ENCODE assay signal across 8 cellular contexts in genomic region chr16:73058616-73059409, GRCh38.
A peak's percentile ranks its signal among the peaks of the same experiment; 100 is the strongest.
DNase-seq lines count a peak whose midpoint lies in the region; ATAC-seq lines count a peak whose summit lies in the region.

No MANE protein-coding gene starts in this region.

- peak; percentile 26 for ATAC-seq in GM19397 (IDR thresholded peaks at IDR 0.05; ENCODE audit: unreplicated experiment)

- H3K4me1 ChIP-seq in endocrine pancreas (ENCODE audit: control insufficient read depth, insufficient read depth, low read length): peaks cover 12% of the 10 kb centered on the region
- peaks cover 35% of the 10 kb centered on the region for H3K4me1 ChIP-seq in mucosa of stomach (ENCODE audit: control insufficient read depth, insufficient read depth, low read length)

- peak overlapping the region; percentile 85 for H3K9ac ChIP-seq in endocrine pancreas (ENCODE audit: control insufficient read depth, insufficient read depth, low read length)
- peak overlapping the region; percentile 65 for H3K9ac ChIP-seq in mucosa of stomach (ENCODE audit: low read length)

- H3K36me3 ChIP-seq in endocrine pancreas (ENCODE audit: control insufficient read depth, insufficient read depth, low read length) (no peaks in the 10 kb centered on the region), mucosa of stomach (ENCODE audit: control insufficient read depth, insufficient read depth, low read length) (no peaks in the 10 kb centered on the region)

- DNase-seq in DMS 273 treated with DMSO at 0.1 percent for 48 hours (lab: John Stamatoyannopoulos, UW) (peak; percentile 23), HK-2 (ENCODE audit: unreplicated experiment) (peak; percentile 59), SHP77 treated with DMSO at 0.1 percent for 48 hours (lab: John Stamatoyannopoulos, UW) (peak; percentile 39), activated gamma-delta T cell (lab: John Stamatoyannopoulos, UW) (no peak), GDM1 (lab: John Stamatoyannopoulos, UW) (no peak)

- H3K4me3 ChIP-seq in endocrine pancreas (ENCODE audit: control insufficient read depth, insufficient read depth, low read length) (peak overlapping the region; percentile 86), mucosa of stomach (ENCODE audit: low read length) (peak overlapping the region; percentile 63)

- H3K9me3 ChIP-seq in endocrine pancreas (ENCODE audit: control insufficient read depth, low read length) (no peaks in the 10 kb centered on the region), mucosa of stomach (ENCODE audit: control insufficient read depth, low read length) (no peaks in the 10 kb centered on the region)

- H3K27me3 ChIP-seq in endocrine pancreas (ENCODE audit: control insufficient read depth, insufficient read depth, low read length) (peaks cover 7% of the 10 kb centered on the region), mucosa of stomach (ENCODE audit: control insufficient read depth, insufficient read depth, low read length) (peaks cover 29% of the 10 kb centered on the region)

Comparison
In these comparisons a context has a peak if more than half of its experiments do, and no peak if none do; other contexts are left out.
1. DNase-seq: peak in DMS 273 treated with DMSO at 0.1 percent for 48 hours (single experiment), HK-2 (single experiment) and SHP77 treated with DMSO at 0.1 percent for 48 hours (single experiment); none in activated gamma-delta T cell (single experiment) and GDM1 (single experiment).